20 cellular contexts compared by ENCODE assay signal in genomic region chr3:110810356-110810755, GRCh38.
A peak's percentile ranks its signal among the peaks of the same experiment; 100 is the strongest.
DNase-seq lines count a peak whose midpoint lies in the region; ATAC-seq and TF ChIP-seq lines count a peak whose summit lies in the region.
"Had no signal": no experiment of that assay in that cellular context is flagged by ENCODE, and none has a peak within 500 bp of the region (broad histone marks: within the 10 kb centered on the region; RNA-seq: fewer than 3 reads in every experiment).

No MANE protein-coding gene starts in this region.

- no peak overlapping the region for H3K4me3 Mint-ChIP-seq in endothelial cell (ENCODE audit: unreplicated experiment)
- H3K4me3 Mint-ChIP-seq: CD14-positive monocyte; immature natural killer cell; natural killer cell treated with Interleukin-12 subunit alpha and Interleukin-12 subunit beta and Interleukin-15 and Interleukin-18, amount 100 ng/mL, for 72 hours had no signal

- peak overlapping the region; percentile 81 for H3K27ac Mint-ChIP-seq in endothelial cell (ENCODE audit: unreplicated experiment)
- H3K27ac Mint-ChIP-seq: CD14-positive monocyte; immature natural killer cell; natural killer cell treated with Interleukin-12 subunit alpha and Interleukin-12 subunit beta and Interleukin-15 and Interleukin-18, amount 100 ng/mL, for 72 hours had no signal

- peaks cover 11% of the 10 kb centered on the region for H3K4me1 Mint-ChIP-seq in endothelial cell (ENCODE audit: unreplicated experiment)
- H3K4me1 Mint-ChIP-seq: CD14-positive monocyte had no signal

- no peaks in the 10 kb centered on the region for H3K27me3 ChIP-seq in gastrocnemius medialis
- H3K27me3 ChIP-seq: heart left ventricle had no signal

- intact Hi-C loops in gastrocnemius medialis (cut with DNase I; ENCODE audit: low total_unique reads) = no loop called here

- no peak for ATAC-seq in HG03354 (IDR thresholded peaks at IDR 0.05; ENCODE audit: poor library complexity, severe bottlenecking, unreplicated experiment)
- no peak for ATAC-seq in GM21423 (IDR thresholded peaks at IDR 0.05; ENCODE audit: unreplicated experiment)
- no peak for ATAC-seq in gastrocnemius medialis
- ATAC-seq: GM12878; heart left ventricle; natural killer cell treated with Interleukin-12 subunit alpha and Interleukin-12 subunit beta and Interleukin-15 and Interleukin-18, amount 100 ng/mL, for 72 hours had no signal

- H3K4me3 ChIP-seq in AG10803 (ENCODE audit: low read length) (no peak overlapping the region), gastrocnemius medialis (no peak overlapping the region)
- H3K4me3 ChIP-seq: GM12878, heart left ventricle had no signal

- no peaks in the 10 kb centered on the region for H3K9me3 ChIP-seq in gastrocnemius medialis
- H3K9me3 ChIP-seq: heart left ventricle had no signal

- in situ Hi-C loops in gastrocnemius medialis (cut with MboI; ENCODE audit: low sequenced_read_pairs in 4 of 4) = no loop called here

- DNase-seq in AG10803 (ENCODE audit: low read depth) (peak; percentile 56), RPMI7951 (ENCODE audit: low read depth) (peak; percentile 42), endothelial cell (ENCODE audit: low spot score) (no peak), kidney glomerular epithelial cell (lab: John Stamatoyannopoulos, UW) (peak; percentile 25), HPDE6-E6E7 (ENCODE audit: extremely low spot score) (no peak), gastrocnemius medialis (no peak)
- DNase-seq: activated CD4-positive, alpha-beta T cell treated with anti-CD3 and anti-CD28 coated beads, Interleukin-2, amount 50 U/mL, for 4 hours; GDM1; heart left ventricle; immature natural killer cell; mesendoderm; NCI-H187 treated with DMSO at 0.1 percent for 48 hours; posterior cingulate gyrus; stimulated activated CD8-positive, alpha-beta memory T cell treated with anti-CD3 and anti-CD28 coated beads, Interleukin-4, amount 100 ng/mL, for 48 hours had no signal

- H3K4me1 ChIP-seq in gastrocnemius medialis = no peaks in the 10 kb centered on the region
- H3K4me1 ChIP-seq: heart left ventricle had no signal

- no peaks in the 10 kb centered on the region for H3K9me3 Mint-ChIP-seq in endothelial cell (ENCODE audit: unreplicated experiment)
- H3K9me3 Mint-ChIP-seq: natural killer cell treated with Interleukin-12 subunit alpha and Interleukin-12 subunit beta and Interleukin-15 and Interleukin-18, amount 100 ng/mL, for 72 hours had no signal

- no peak overlapping the region for H3K27ac ChIP-seq in gastrocnemius medialis
- H3K27ac ChIP-seq: heart left ventricle, VCaP had no signal

- no peaks in the 10 kb centered on the region for H3K36me3 Mint-ChIP-seq in endothelial cell (ENCODE audit: low read depth, unreplicated experiment)
- H3K36me3 Mint-ChIP-seq: CD14-positive monocyte; immature natural killer cell; natural killer cell treated with Interleukin-12 subunit alpha and Interleukin-12 subunit beta and Interleukin-15 and Interleukin-18, amount 100 ng/mL, for 72 hours had no signal

- TF ChIP-seq POLR2A in gastrocnemius medialis (IDR thresholded peaks at IDR 0.05) = no peak

- H3K27me3 Mint-ChIP-seq in endothelial cell (ENCODE audit: unreplicated experiment) = peaks cover 2% of the 10 kb centered on the region
- H3K27me3 Mint-ChIP-seq: natural killer cell treated with Interleukin-12 subunit alpha and Interleukin-12 subunit beta and Interleukin-15 and Interleukin-18, amount 100 ng/mL, for 72 hours had no signal

- TF ChIP-seq CTCF in AG10803 (conservative IDR thresholded peaks at IDR 0.05; ENCODE audit: low read length) = no peak
- TF ChIP-seq CTCF in endothelial cell (IDR thresholded peaks at IDR 0.05; ENCODE audit: unreplicated experiment) = no peak
- no peak for TF ChIP-seq CTCF in gastrocnemius medialis (IDR thresholded peaks at IDR 0.05 in 4 of 5, conservative IDR thresholded peaks at IDR 0.05 in 1 of 5)

- H3K36me3 ChIP-seq in gastrocnemius medialis = no peaks in the 10 kb centered on the region
- H3K36me3 ChIP-seq: heart left ventricle had no signal

Comparison
In these comparisons a context has a peak if more than half of its experiments do, and no peak if none do; other contexts are left out.
1. DNase-seq: peak in AG10803 (single experiment), RPMI7951 (single experiment) and kidney glomerular epithelial cell (single experiment); none in endothelial cell (single experiment), HPDE6-E6E7 (single experiment) and gastrocnemius medialis (0 of 2).